In the genomic region with DNA sequence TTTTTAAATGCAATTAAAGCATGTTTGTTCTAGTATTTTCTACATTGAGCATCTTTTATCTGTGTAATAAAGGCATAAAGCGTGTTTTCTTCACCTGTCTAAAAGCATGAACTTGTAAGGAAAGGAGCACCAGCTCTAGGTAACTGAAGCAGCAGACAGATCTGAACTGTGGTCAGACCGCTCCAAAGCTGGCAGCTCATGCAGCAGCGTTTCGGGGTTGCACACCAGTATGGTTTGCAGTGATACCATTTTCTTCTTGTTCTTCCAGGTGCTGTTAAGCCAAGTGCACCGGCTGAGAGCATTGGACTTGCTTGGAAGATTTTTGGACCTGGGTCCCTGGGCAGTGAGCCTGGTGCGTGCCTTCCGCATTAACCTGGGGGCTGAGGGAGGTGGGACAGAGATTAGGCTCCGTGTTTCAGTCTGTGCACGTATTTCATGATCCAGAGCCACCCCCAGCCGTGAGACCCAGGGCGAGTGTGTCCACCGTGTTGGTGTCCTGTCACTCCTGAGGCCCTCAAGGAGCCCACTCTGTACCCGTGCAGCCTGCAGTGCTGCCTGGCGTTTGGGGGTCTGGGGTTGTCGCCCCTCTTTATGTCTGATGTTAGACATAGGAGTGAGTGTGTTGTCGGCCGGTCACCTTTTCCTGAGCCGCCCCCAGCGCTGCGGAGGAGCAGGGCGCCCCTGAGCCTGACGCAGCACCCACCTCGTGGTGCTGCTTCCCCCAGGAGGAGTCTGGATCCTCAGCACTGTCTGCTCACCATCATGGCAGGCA, we compare ENCODE assay signal across 1 cellular context.
TF ChIP-seq lines count a peak whose summit lies in the region.

No MANE protein-coding gene starts in this region.

TF ChIP-seq in K562, 482 proteins besides CTCF, POLR2A, EP300 and RAD21 (continued from another document):
- TF ChIP-seq, protein P1, sequence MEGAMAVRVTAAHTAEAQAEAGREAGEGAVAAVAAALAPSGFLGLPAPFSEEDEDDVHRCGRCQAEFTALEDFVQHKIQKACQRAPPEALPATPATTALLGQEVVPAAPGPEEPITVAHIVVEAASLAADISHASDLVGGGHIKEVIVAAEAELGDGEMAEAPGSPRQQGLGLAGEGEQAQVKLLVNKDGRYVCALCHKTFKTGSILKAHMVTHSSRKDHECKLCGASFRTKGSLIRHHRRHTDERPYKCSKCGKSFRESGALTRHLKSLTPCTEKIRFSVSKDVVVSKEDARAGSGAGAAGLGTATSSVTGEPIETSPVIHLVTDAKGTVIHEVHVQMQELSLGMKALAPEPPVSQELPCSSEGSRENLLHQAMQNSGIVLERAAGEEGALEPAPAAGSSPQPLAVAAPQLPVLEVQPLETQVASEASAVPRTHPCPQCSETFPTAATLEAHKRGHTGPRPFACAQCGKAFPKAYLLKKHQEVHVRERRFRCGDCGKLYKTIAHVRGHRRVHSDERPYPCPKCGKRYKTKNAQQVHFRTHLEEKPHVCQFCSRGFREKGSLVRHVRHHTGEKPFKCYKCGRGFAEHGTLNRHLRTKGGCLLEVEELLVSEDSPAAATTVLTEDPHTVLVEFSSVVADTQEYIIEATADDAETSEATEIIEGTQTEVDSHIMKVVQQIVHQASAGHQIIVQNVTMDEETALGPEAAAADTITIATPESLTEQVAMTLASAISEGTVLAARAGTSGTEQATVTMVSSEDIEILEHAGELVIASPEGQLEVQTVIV (CRISPR knock-in tag; IDR thresholded peaks at IDR 0.05; ENCODE audit: borderline replicate concordance), result no peak
- TF ChIP-seq TFAM (CRISPR knock-in tag; conservative IDR thresholded peaks at IDR 0.05), result no peak
- TF ChIP-seq, protein P2, sequence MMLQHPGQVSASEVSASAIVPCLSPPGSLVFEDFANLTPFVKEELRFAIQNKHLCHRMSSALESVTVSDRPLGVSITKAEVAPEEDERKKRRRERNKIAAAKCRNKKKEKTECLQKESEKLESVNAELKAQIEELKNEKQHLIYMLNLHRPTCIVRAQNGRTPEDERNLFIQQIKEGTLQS (IDR thresholded peaks at IDR 0.05), result no peak
- TF ChIP-seq, protein P2 (CRISPR knock-in tag; conservative IDR thresholded peaks at IDR 0.05), result no peak
- TF ChIP-seq, protein P3, sequence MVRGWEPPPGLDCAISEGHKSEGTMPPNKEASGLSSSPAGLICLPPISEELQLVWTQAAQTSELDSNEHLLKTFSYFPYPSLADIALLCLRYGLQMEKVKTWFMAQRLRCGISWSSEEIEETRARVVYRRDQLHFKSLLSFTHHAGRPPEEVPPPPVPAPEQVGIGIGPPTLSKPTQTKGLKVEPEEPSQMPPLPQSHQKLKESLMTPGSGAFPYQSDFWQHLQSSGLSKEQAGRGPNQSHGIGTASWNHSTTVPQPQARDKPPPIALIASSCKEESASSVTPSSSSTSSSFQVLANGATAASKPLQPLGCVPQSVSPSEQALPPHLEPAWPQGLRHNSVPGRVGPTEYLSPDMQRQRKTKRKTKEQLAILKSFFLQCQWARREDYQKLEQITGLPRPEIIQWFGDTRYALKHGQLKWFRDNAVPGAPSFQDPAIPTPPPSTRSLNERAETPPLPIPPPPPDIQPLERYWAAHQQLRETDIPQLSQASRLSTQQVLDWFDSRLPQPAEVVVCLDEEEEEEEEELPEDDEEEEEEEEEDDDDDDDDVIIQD (CRISPR knock-in tag; IDR thresholded peaks at IDR 0.05), result no peak
- TF ChIP-seq, protein P4, sequence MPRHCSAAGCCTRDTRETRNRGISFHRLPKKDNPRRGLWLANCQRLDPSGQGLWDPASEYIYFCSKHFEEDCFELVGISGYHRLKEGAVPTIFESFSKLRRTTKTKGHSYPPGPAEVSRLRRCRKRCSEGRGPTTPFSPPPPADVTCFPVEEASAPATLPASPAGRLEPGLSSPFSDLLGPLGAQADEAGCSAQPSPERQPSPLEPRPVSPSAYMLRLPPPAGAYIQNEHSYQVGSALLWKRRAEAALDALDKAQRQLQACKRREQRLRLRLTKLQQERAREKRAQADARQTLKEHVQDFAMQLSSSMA (CRISPR knock-in tag; IDR thresholded peaks at IDR 0.05), result no peak
- TF ChIP-seq, protein P5, sequence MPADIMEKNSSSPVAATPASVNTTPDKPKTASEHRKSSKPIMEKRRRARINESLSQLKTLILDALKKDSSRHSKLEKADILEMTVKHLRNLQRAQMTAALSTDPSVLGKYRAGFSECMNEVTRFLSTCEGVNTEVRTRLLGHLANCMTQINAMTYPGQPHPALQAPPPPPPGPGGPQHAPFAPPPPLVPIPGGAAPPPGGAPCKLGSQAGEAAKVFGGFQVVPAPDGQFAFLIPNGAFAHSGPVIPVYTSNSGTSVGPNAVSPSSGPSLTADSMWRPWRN (IDR thresholded peaks at IDR 0.05; ENCODE audit: low read depth), result no peak
- TF ChIP-seq NEUROD1 (IDR thresholded peaks at IDR 0.05; ENCODE audit: borderline replicate concordance, low read depth, low read length, partially characterized antibody), result no peak
- TF ChIP-seq POLR2AphosphoS2 (IDR thresholded peaks at IDR 0.05; ENCODE audit: low read length), result no peak
- no peak for TF ChIP-seq ZNF124 (CRISPR knock-in tag; IDR thresholded peaks at IDR 0.05)
- TF ChIP-seq NBN (IDR thresholded peaks at IDR 0.05; ENCODE audit: low read depth), result no peak
- no peak for TF ChIP-seq CCNT2 (IDR thresholded peaks at IDR 0.05; ENCODE audit: borderline replicate concordance, extremely low read depth, insufficient read length, low read depth, low read length)
